ENCODE assay signal across 22 cellular contexts in the genomic region with DNA sequence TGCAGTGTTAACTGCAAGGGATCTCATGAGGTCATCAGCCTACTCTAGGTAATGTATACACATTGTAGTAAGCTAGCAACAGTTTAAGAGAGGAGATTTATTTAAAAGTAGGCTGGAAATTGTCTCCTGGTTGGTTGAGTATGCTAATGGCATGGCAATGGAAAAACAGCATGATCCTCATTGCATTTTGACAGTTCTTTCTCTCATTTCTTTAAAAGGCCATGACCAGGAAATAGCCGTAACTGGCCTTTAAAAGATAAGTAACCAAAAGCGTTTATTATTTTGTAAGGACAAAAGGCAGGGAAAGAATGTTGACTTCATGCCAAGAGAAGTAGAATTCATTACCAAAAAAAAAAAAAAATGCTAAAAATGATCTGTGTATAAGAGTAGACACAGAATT.
"Had no signal": no experiment of that assay in that cellular context is flagged by ENCODE, and none has a peak within 500 bp of the region (broad histone marks: within the 10 kb centered on the region; RNA-seq: fewer than 3 reads in every experiment).

No MANE protein-coding gene starts in this region.

- H3K9me3 Mint-ChIP-seq: activated B cell treated with CpG ODN at 0.5 μM for 24 hours; activated CD8-positive, alpha-beta T cell treated with anti-CD3 and anti-CD28 coated beads for 36 hours; activated naive CD4-positive, alpha-beta T cell treated with anti-CD3 and anti-CD28 coated beads, Interleukin-2, amount 50 U/mL, for 72 hours; activated T-cell treated with anti-CD3 and anti-CD28 coated beads, Interleukin-2, amount 50 U/mL, for 4 hours; brain; memory B cell; stimulated activated memory B cell treated with anti-CD40 and anti-IgM and Interleukin-4, amounts not matched to agents 10 μg/mL and 1 μg/mL and 100 μg/mL, for 72 hours had no signal

- H3K36me3 Mint-ChIP-seq: activated naive CD4-positive, alpha-beta T cell treated with anti-CD3 and anti-CD28 coated beads, Interleukin-2, amount 50 U/mL, for 72 hours; brain; memory B cell; naive thymus-derived CD8-positive, alpha-beta T cell; stimulated activated memory B cell treated with anti-CD40 and anti-IgM and Interleukin-4, amounts not matched to agents 10 μg/mL and 1 μg/mL and 100 μg/mL, for 72 hours had no signal

- H3K27me3 ChIP-seq: colonic mucosa, heart left ventricle, pancreas, thyroid gland, uterus had no signal

- H3K4me1 Mint-ChIP-seq: activated B cell treated with CpG ODN at 0.5 μM for 24 hours; memory B cell; naive thymus-derived CD8-positive, alpha-beta T cell; stimulated activated memory B cell treated with anti-CD40 and anti-IgM and Interleukin-4, amounts not matched to agents 10 μg/mL and 1 μg/mL and 100 μg/mL, for 72 hours had no signal

- H3K36me3 ChIP-seq: colonic mucosa, heart left ventricle, pancreas, thyroid gland, uterus had no signal

- DNase-seq: activated B cell treated with CpG ODN at 0.5 μM for 24 hours; activated CD4-positive, alpha-beta T cell treated with anti-CD3 and anti-CD28 coated beads for 48 hours; activated CD8-positive, alpha-beta T cell treated with anti-CD3 and anti-CD28 coated beads for 36 hours; activated effector memory CD4-positive, alpha-beta T cell treated with Interleukin-2 at 50 U/mL for 16 hours; activated T-cell treated with anti-CD3 and anti-CD28 coated beads, Interleukin-2, amount 50 U/mL, for 4 hours; central memory CD4-positive, alpha-beta T cell; colonic mucosa; effector CD4-positive, alpha-beta T cell; heart left ventricle; islet precursor cell; naive thymus-derived CD8-positive, alpha-beta T cell; pancreas; stimulated activated CD4-positive, alpha-beta T cell treated with anti-CD3 and anti-CD28 coated beads, Interleukin-12 subunit alpha, Interleukin-12 subunit beta, amount 100 ng/mL, for 4 hours; T-helper 2 cell; thyroid gland; uterus had no signal

- ATAC-seq: activated CD8-positive, alpha-beta T cell treated with anti-CD3 and anti-CD28 coated beads for 36 hours; activated naive CD4-positive, alpha-beta T cell treated with anti-CD3 and anti-CD28 coated beads, Interleukin-2, amount 50 U/mL, for 72 hours; activated T-cell treated with anti-CD3 and anti-CD28 coated beads, Interleukin-2, amount 50 U/mL, for 4 hours; heart left ventricle; left lobe of liver; naive thymus-derived CD8-positive, alpha-beta T cell; stimulated activated memory B cell treated with anti-CD40 and anti-IgM and Interleukin-4, amounts not matched to agents 10 μg/mL and 1 μg/mL and 100 μg/mL, for 72 hours had no signal

- H3K9me3 ChIP-seq: colonic mucosa, heart left ventricle, pancreas, thyroid gland, uterus had no signal

- H3K27ac Mint-ChIP-seq: activated B cell treated with CpG ODN at 0.5 μM for 24 hours; activated CD8-positive, alpha-beta T cell treated with anti-CD3 and anti-CD28 coated beads for 36 hours; activated naive CD4-positive, alpha-beta T cell treated with anti-CD3 and anti-CD28 coated beads, Interleukin-2, amount 50 U/mL, for 72 hours; brain; memory B cell; naive thymus-derived CD8-positive, alpha-beta T cell; stimulated activated memory B cell treated with anti-CD40 and anti-IgM and Interleukin-4, amounts not matched to agents 10 μg/mL and 1 μg/mL and 100 μg/mL, for 72 hours had no signal

- FAIRE-seq: frontal cortex, pancreas had no signal

- H3K4me1 ChIP-seq: colonic mucosa, pancreas, thyroid gland, uterus had no signal

- H3K27ac ChIP-seq: colonic mucosa, heart left ventricle, pancreas, thyroid gland, uterus had no signal

- H3K4me3 Mint-ChIP-seq: activated B cell treated with CpG ODN at 0.5 μM for 24 hours; activated CD8-positive, alpha-beta T cell treated with anti-CD3 and anti-CD28 coated beads for 36 hours; activated T-cell treated with anti-CD3 and anti-CD28 coated beads, Interleukin-2, amount 50 U/mL, for 4 hours; brain; memory B cell; naive thymus-derived CD8-positive, alpha-beta T cell; stimulated activated memory B cell treated with anti-CD40 and anti-IgM and Interleukin-4, amounts not matched to agents 10 μg/mL and 1 μg/mL and 100 μg/mL, for 72 hours had no signal

- H3K4me3 ChIP-seq: colonic mucosa, heart left ventricle, pancreas, thyroid gland, uterus had no signal
